Comparison of ENCODE assay signal across 14 cellular contexts in the genomic region with DNA sequence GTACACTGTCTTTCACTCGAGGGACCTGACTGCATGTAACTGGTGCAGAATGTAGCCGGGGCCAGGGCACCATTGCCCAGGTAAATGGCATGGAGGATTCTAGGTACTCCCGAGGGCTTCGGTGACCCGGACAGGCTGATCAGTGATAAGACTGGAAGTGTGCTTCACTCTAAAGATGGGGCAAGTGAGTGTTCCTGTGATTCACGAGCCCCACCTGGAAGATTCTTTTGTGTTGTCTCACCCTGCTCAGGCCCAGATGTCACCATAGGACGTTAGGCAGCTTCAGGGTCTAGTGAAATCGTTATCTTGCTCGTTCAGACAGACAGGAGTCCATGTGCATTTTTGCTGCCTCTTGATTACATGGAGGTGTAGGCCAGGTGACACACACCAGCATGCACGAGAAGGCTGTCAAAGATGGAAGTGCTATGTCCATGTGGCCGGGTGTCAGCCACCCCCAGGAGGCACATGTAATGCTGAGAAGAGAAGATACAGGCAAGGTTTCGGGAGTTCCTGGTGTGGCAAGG.
DNase-seq lines count a peak whose midpoint lies in the region; ATAC-seq and TF ChIP-seq lines count a peak whose summit lies in the region.
"Had no signal": no experiment of that assay in that cellular context is flagged by ENCODE, and none has a peak within 500 bp of the region (broad histone marks: within the 10 kb centered on the region; RNA-seq: fewer than 3 reads in every experiment).

No MANE protein-coding gene starts in this region.

- DNase-seq in right atrium auricular region (ENCODE audit: low spot score) (peak; percentile 56), Right ventricle myocardium superior (no peak), MCF 10A (ENCODE audit: unreplicated experiment) (peak; percentile 8), mesenteric fat pad (ENCODE audit: low spot score) (peak; percentile 82), GM13976 (ENCODE audit: low spot score) (no peak), type B pancreatic cell (ENCODE audit: extremely low spot score, unreplicated experiment) (no peak)
- no peak for DNase-seq in CD4-positive, alpha-beta memory T cell
- DNase-seq: brain microvascular endothelial cell, midbrain, NCI-H187, NCI-H510A treated with DMSO at 0.1 percent for 48 hours had no signal

- H3K9me3 ChIP-seq in right atrium auricular region, result no peaks in the 10 kb centered on the region
- no peaks in the 10 kb centered on the region for H3K9me3 ChIP-seq in CD4-positive, alpha-beta memory T cell (ENCODE audit: control insufficient read depth in 1 of 2, low read length in 2 of 2)
- H3K9me3 ChIP-seq: BLaER1, tibial nerve had no signal

- H3K36me3 ChIP-seq in right atrium auricular region, result peaks cover 2% of the 10 kb centered on the region
- no peaks in the 10 kb centered on the region for H3K36me3 ChIP-seq in CD4-positive, alpha-beta memory T cell (ENCODE audit: insufficient read depth, low read length)
- H3K36me3 ChIP-seq: brain microvascular endothelial cell, tibial nerve had no signal

- H3K36me3 Mint-ChIP-seq in MCF 10A (ENCODE audit: insufficient read depth, unreplicated experiment) (peaks cover 6% of the 10 kb centered on the region), type B pancreatic cell (peaks cover 3% of the 10 kb centered on the region)
- H3K36me3 Mint-ChIP-seq in CD4-positive, alpha-beta memory T cell, result no peaks in the 10 kb centered on the region
- H3K36me3 Mint-ChIP-seq: activated naive CD4-positive, alpha-beta T cell treated with anti-CD3 and anti-CD28 coated beads, Interleukin-2, amount 50 U/mL, for 24 hours had no signal

- H3K4me3 Mint-ChIP-seq in MCF 10A (ENCODE audit: unreplicated experiment), result no peak overlapping the region
- no peak overlapping the region for H3K4me3 Mint-ChIP-seq in CD4-positive, alpha-beta memory T cell
- no peak overlapping the region for H3K4me3 Mint-ChIP-seq in type B pancreatic cell
- H3K4me3 Mint-ChIP-seq: activated naive CD4-positive, alpha-beta T cell treated with anti-CD3 and anti-CD28 coated beads, Interleukin-2, amount 50 U/mL, for 24 hours had no signal

- in situ Hi-C loops in GM13976 (cut with MboI; ENCODE audit: low sequenced_read_pairs, unreplicated experiment), result no loop called here

- TF ChIP-seq CTCF in right atrium auricular region (IDR thresholded peaks at IDR 0.05), result no peak
- no peak for TF ChIP-seq CTCF in MCF 10A (IDR thresholded peaks at IDR 0.05; ENCODE audit: unreplicated experiment)
- TF ChIP-seq CTCF in GM13976 (IDR thresholded peaks at IDR 0.05; ENCODE audit: borderline replicate concordance, control extremely low read depth, extremely low read depth, insufficient read depth, missing control alignments), result no peak
- TF ChIP-seq CTCF in type B pancreatic cell (conservative IDR thresholded peaks at IDR 0.05), result no peak

- H3K27ac Mint-ChIP-seq in MCF 10A (ENCODE audit: low read depth, unreplicated experiment) (no peak overlapping the region), type B pancreatic cell (no peak overlapping the region)
- no peak overlapping the region for H3K27ac Mint-ChIP-seq in CD4-positive, alpha-beta memory T cell
- H3K27ac Mint-ChIP-seq: activated naive CD4-positive, alpha-beta T cell treated with anti-CD3 and anti-CD28 coated beads, Interleukin-2, amount 50 U/mL, for 24 hours had no signal

- no peak for ATAC-seq in Right ventricle myocardium superior (ENCODE audit: poor library complexity)

- no peak overlapping the region for H3K27ac ChIP-seq in right atrium auricular region
- H3K27ac ChIP-seq in CD4-positive, alpha-beta memory T cell (ENCODE audit: low read depth, low read length), result no peak overlapping the region
- H3K27ac ChIP-seq: BLaER1, brain microvascular endothelial cell, tibial nerve had no signal

- H3K27me3 ChIP-seq in right atrium auricular region, result no peaks in the 10 kb centered on the region
- no peaks in the 10 kb centered on the region for H3K27me3 ChIP-seq in CD4-positive, alpha-beta memory T cell (ENCODE audit: insufficient read depth, low read length)
- H3K27me3 ChIP-seq: BLaER1, brain microvascular endothelial cell, tibial nerve had no signal

- H3K4me1 Mint-ChIP-seq in MCF 10A (ENCODE audit: insufficient read depth, unreplicated experiment), result no peaks in the 10 kb centered on the region
- no peaks in the 10 kb centered on the region for H3K4me1 Mint-ChIP-seq in CD4-positive, alpha-beta memory T cell
- H3K4me1 Mint-ChIP-seq in type B pancreatic cell (ENCODE audit: unreplicated experiment), result no peaks in the 10 kb centered on the region

- no peak overlapping the region for H3K4me3 ChIP-seq in right atrium auricular region
- H3K4me3 ChIP-seq in CD4-positive, alpha-beta memory T cell (ENCODE audit: low read length in 2 of 2), result no peak overlapping the region
- H3K4me3 ChIP-seq: BLaER1, tibial nerve had no signal

- H3K27me3 Mint-ChIP-seq in MCF 10A (ENCODE audit: insufficient read depth, unreplicated experiment) (no peaks in the 10 kb centered on the region), type B pancreatic cell (no peaks in the 10 kb centered on the region)
- no peaks in the 10 kb centered on the region for H3K27me3 Mint-ChIP-seq in CD4-positive, alpha-beta memory T cell
- H3K27me3 Mint-ChIP-seq: activated naive CD4-positive, alpha-beta T cell treated with anti-CD3 and anti-CD28 coated beads, Interleukin-2, amount 50 U/mL, for 24 hours had no signal

- POLR2A ChIA-PET in MCF 10A (lab: Yijun Ruan, JAX), result no interaction called here
- POLR2A ChIA-PET in CD4-positive, alpha-beta memory T cell (lab: Charles Lee; ENCODE audit: partially characterized antibody), result no interaction called here

- H3K4me1 ChIP-seq in right atrium auricular region, result peaks cover 0 to 21% of the 10 kb centered on the region in 2 donors
- no peaks in the 10 kb centered on the region for H3K4me1 ChIP-seq in CD4-positive, alpha-beta memory T cell (ENCODE audit: insufficient read depth, low read length)
- H3K4me1 ChIP-seq: tibial nerve had no signal

- BruUV-seq in MCF 10A (replicated peaks; lab: Mats Ljungman, UMichigan), result no TSS peak

- intact Hi-C loops in Right ventricle myocardium superior (cut with DNase I) (no loop called here), MCF 10A (cut with micrococcal nuclease) (no loop called here)
- intact Hi-C loops in CD4-positive, alpha-beta memory T cell (cut with micrococcal nuclease), result no loop called here

- no peaks in the 10 kb centered on the region for H3K9me3 Mint-ChIP-seq in MCF 10A (ENCODE audit: unreplicated experiment)
- no peaks in the 10 kb centered on the region for H3K9me3 Mint-ChIP-seq in CD4-positive, alpha-beta memory T cell
- H3K9me3 Mint-ChIP-seq in type B pancreatic cell, result no peaks in the 10 kb centered on the region
- H3K9me3 Mint-ChIP-seq: activated naive CD4-positive, alpha-beta T cell treated with anti-CD3 and anti-CD28 coated beads, Interleukin-2, amount 50 U/mL, for 24 hours had no signal

- CTCF ChIA-PET in MCF 10A (lab: Yijun Ruan, JAX), result no interaction called here
- CTCF ChIA-PET in CD4-positive, alpha-beta memory T cell (lab: Charles Lee; ENCODE audit: partially characterized antibody), result no interaction called here

Comparison
In these comparisons a context has a peak if more than half of its experiments do, and no peak if none do; other contexts are left out.
1. DNase-seq: peak in right atrium auricular region (single experiment), MCF 10A (single experiment) and mesenteric fat pad (single experiment); none in Right ventricle myocardium superior (single experiment), CD4-positive, alpha-beta memory T cell (0 of 5), GM13976 (single experiment) and type B pancreatic cell (single experiment).